Comparison of ENCODE assay signal across 1 cellular context in genomic region chr6:42226251-42227143, GRCh38.
A peak's percentile ranks its signal among the peaks of the same experiment; 100 is the strongest.
TF ChIP-seq lines count a peak whose summit lies in the region.

No MANE protein-coding gene starts in this region.

TF ChIP-seq in HEK293, 187 proteins besides CTCF, POLR2A, EP300 and RAD21 (continued from another document):
- TF ChIP-seq SP7 (tag by site-specific recombination; IDR thresholded peaks at IDR 0.05) (peak; percentile 77), KLF1 (tag by site-specific recombination; IDR thresholded peaks at IDR 0.05) (peak; percentile 94), GLIS2 (tag by site-specific recombination; IDR thresholded peaks at IDR 0.05) (peak; percentile 51)
